33 cellular contexts compared by ENCODE assay signal in genomic region chr4:134753390-134753789, GRCh38.
DNase-seq lines count a peak whose midpoint lies in the region; ATAC-seq, FAIRE-seq and TF ChIP-seq lines count a peak whose summit lies in the region.
"Had no signal": no experiment of that assay in that cellular context is flagged by ENCODE, and none has a peak within 500 bp of the region (broad histone marks: within the 10 kb centered on the region; RNA-seq: fewer than 3 reads in every experiment).

No MANE protein-coding gene starts in this region.

- no peaks in the 10 kb centered on the region for H3K4me1 ChIP-seq in HepG2 (ENCODE audit: insufficient read depth, low read length)
- no peaks in the 10 kb centered on the region for H3K4me1 ChIP-seq in right lobe of liver
- H3K4me1 ChIP-seq in A549: no peaks in the 10 kb centered on the region
- H3K4me1 ChIP-seq in IMR-90 (ENCODE audit: control insufficient read depth, insufficient read depth, low read length): no peaks in the 10 kb centered on the region
- H3K4me1 ChIP-seq in K562 (replicated peaks in 1 of 2; ENCODE audit: control insufficient read depth in 2 of 2, insufficient read depth in 2 of 2, low read length in 2 of 2): no peaks in the 10 kb centered on the region
- H3K4me1 ChIP-seq: BLaER1; BLaER1 treated with 17β-estradiol and CSF1 and Interleukin-3, amounts not matched to agents 10 nM and 100 nM had no signal

- CTCF ChIA-PET in HepG2 (lab: Yijun Ruan, JAX; ENCODE audit: low intra/inter-chr PET ratio, low total read pairs) (no interaction called here), A549 (lab: Yijun Ruan, JAX) (no interaction called here), IMR-90 (lab: Yijun Ruan, JAX) (no interaction called here), K562 (lab: Yijun Ruan, JAX; ENCODE audit: low intra/inter-chr PET ratio) (no interaction called here)

- no peak overlapping the region for H2AK9ac ChIP-seq in IMR-90 (replicated peaks; ENCODE audit: low read depth, low read length, poor library complexity)

- no peaks in the 10 kb centered on the region for H4K20me1 ChIP-seq in HepG2 (ENCODE audit: insufficient read depth, low read length)
- no peaks in the 10 kb centered on the region for H4K20me1 ChIP-seq in IMR-90 (ENCODE audit: insufficient read depth, low read length)
- H4K20me1 ChIP-seq in K562 (replicated peaks; ENCODE audit: control insufficient read depth, insufficient read depth, low read length): no peaks in the 10 kb centered on the region
- H4K20me1 ChIP-seq: BLaER1; BLaER1 treated with 17β-estradiol and CSF1 and Interleukin-3, amounts not matched to agents 10 nM and 100 nM had no signal

- H2BK15ac ChIP-seq in IMR-90 (ENCODE audit: low read depth, low read length): no peak overlapping the region

- TF ChIP-seq RAD21 in HepG2 (CRISPR knock-in tag; IDR thresholded peaks at IDR 0.05) (no peak), A549 (conservative IDR thresholded peaks at IDR 0.05 in 1 of 2, IDR thresholded peaks at IDR 0.05 in 1 of 2) (no peak), IMR-90 (IDR thresholded peaks at IDR 0.05; ENCODE audit: low read length) (no peak), K562 (CRISPR knock-in tag; conservative IDR thresholded peaks at IDR 0.05 in 1 of 2, IDR thresholded peaks at IDR 0.05 in 1 of 2) (no peak)

- H3K9me1 ChIP-seq in IMR-90 (ENCODE audit: insufficient read depth, low read length): no peaks in the 10 kb centered on the region
- H3K9me1 ChIP-seq in K562 (ENCODE audit: control insufficient read depth, insufficient read depth, low read length): no peaks in the 10 kb centered on the region

- H3K23ac ChIP-seq in IMR-90 (ENCODE audit: low read depth, low read length): no peak overlapping the region

- H3K56ac ChIP-seq in IMR-90 (ENCODE audit: extremely low read depth, insufficient read depth, low read length): no peak overlapping the region

- in situ Hi-C loops in HepG2 (cut with HindIII; ENCODE audit: extremely low pct_ligation_motif_present, low pct_unique_long_range_greater_than_20kb): no loop called here
- in situ Hi-C loops in IMR-90 (cut with MboI; ENCODE audit: low sequenced_read_pairs): no loop called here
- in situ Hi-C loops in K562 (cut with MboI): no loop called here

- no peak overlapping the region for H2BK5ac ChIP-seq in IMR-90 (ENCODE audit: low read depth, low read length, poor library complexity, severe bottlenecking)

- H3K4me3 ChIP-seq in HepG2 (replicated peaks in 1 of 3; ENCODE audit: insufficient read depth in 1 of 3, low read depth in 2 of 3, low read length in 3 of 3): no peak overlapping the region
- H3K4me3 ChIP-seq in right lobe of liver: no peak overlapping the region
- no peak overlapping the region for H3K4me3 ChIP-seq in A549
- no peak overlapping the region for H3K4me3 ChIP-seq in IMR-90 (ENCODE audit: insufficient read depth, low read depth, low read length)
- no peak overlapping the region for H3K4me3 ChIP-seq in K562
- H3K4me3 ChIP-seq: BLaER1; BLaER1 treated with 17β-estradiol and CSF1 and Interleukin-3, amounts not matched to agents 10 nM and 100 nM had no signal

- no peak overlapping the region for H3K18ac ChIP-seq in IMR-90 (ENCODE audit: low read depth, low read length)

- dilution Hi-C loops in IMR-90 (cut with HindIII; ENCODE audit: low sequenced_read_pairs, unreplicated experiment): no loop called here

- H3K79me2 ChIP-seq in HepG2 (ENCODE audit: insufficient read depth, low read length): no peaks in the 10 kb centered on the region
- H3K79me2 ChIP-seq in K562 (ENCODE audit: control insufficient read depth, insufficient read depth, low read length): no peaks in the 10 kb centered on the region

- TF ChIP-seq POLR2A in HepG2 (IDR thresholded peaks at IDR 0.05; ENCODE audit: insufficient read depth in 1 of 2, low read depth in 2 of 2, low read length in 2 of 2) (no peak), right lobe of liver (IDR thresholded peaks at IDR 0.05) (no peak), A549 (IDR thresholded peaks at IDR 0.05; ENCODE audit: low read length) (no peak), IMR-90 (IDR thresholded peaks at IDR 0.05; ENCODE audit: low read depth, low read length) (no peak), K562 (conservative IDR thresholded peaks at IDR 0.05) (no peak)

- H2AFZ ChIP-seq in HepG2 (ENCODE audit: low read length) (no peak overlapping the region), IMR-90 (replicated peaks; ENCODE audit: low read length, poor library complexity) (no peak overlapping the region), K562 (ENCODE audit: low read depth, low read length) (no peak overlapping the region)

- TF ChIP-seq EP300 in HepG2 (IDR thresholded peaks at IDR 0.05; ENCODE audit: low read depth in 2 of 2, low read length in 2 of 2) (no peak), HepG2 (CRISPR knock-in tag; IDR thresholded peaks at IDR 0.05; ENCODE audit: borderline replicate concordance) (no peak), A549 (IDR thresholded peaks at IDR 0.05) (no peak), K562 (IDR thresholded peaks at IDR 0.05; ENCODE audit: low read length) (no peak)

- H3K4ac ChIP-seq in IMR-90 (ENCODE audit: low read depth, low read length): no peak overlapping the region

- ATAC-seq in HepG2 (no peak), right lobe of liver (no peak), A549 (no peak), IMR-90 (ENCODE audit: low read depth) (no peak), K562 (no peak)
- ATAC-seq: CD8-positive, alpha-beta T cell had no signal

- no peak overlapping the region for H3K9ac ChIP-seq in HepG2 (ENCODE audit: insufficient read depth, low read depth, low read length)
- H3K9ac ChIP-seq in IMR-90 (ENCODE audit: low read depth, low read length): no peak overlapping the region
- no peak overlapping the region for H3K9ac ChIP-seq in K562 (ENCODE audit: insufficient read depth in 1 of 2, low read depth in 2 of 2, low read length in 2 of 2)
- H3K9ac ChIP-seq: BLaER1; BLaER1 treated with 17β-estradiol and CSF1 and Interleukin-3, amounts not matched to agents 10 nM and 100 nM had no signal

- POLR2A ChIA-PET in HepG2 (lab: Yijun Ruan, JAX): no interaction called here
- POLR2A ChIA-PET in A549 (lab: Yijun Ruan, JAX): no interaction called here
- POLR2A ChIA-PET in IMR-90 (lab: Charles Lee; ENCODE audit: unreplicated experiment): no interaction called here
- POLR2A ChIA-PET in K562 (lab: Yijun Ruan, JAX): no interaction called here

- H3K36me3 ChIP-seq in HepG2 (replicated peaks in 1 of 2; ENCODE audit: control insufficient read depth in 1 of 2, insufficient read depth in 2 of 2, low read length in 2 of 2): no peaks in the 10 kb centered on the region
- no peaks in the 10 kb centered on the region for H3K36me3 ChIP-seq in right lobe of liver
- no peaks in the 10 kb centered on the region for H3K36me3 ChIP-seq in IMR-90 (ENCODE audit: control insufficient read depth, insufficient read depth, low read length)
- no peaks in the 10 kb centered on the region for H3K36me3 ChIP-seq in K562 (ENCODE audit: control insufficient read depth, insufficient read depth, low read length)
- H3K36me3 ChIP-seq: BE2C; BLaER1; BLaER1 treated with 17β-estradiol and CSF1 and Interleukin-3, amounts not matched to agents 10 nM and 100 nM had no signal

- no peaks in the 10 kb centered on the region for H3K9me3 ChIP-seq in HepG2 (ENCODE audit: low read length)
- H3K9me3 ChIP-seq in right lobe of liver: no peaks in the 10 kb centered on the region
- no peaks in the 10 kb centered on the region for H3K9me3 ChIP-seq in A549
- H3K9me3 ChIP-seq in IMR-90 (ENCODE audit: control insufficient read depth, insufficient read depth, low read length): no peaks in the 10 kb centered on the region
- no peaks in the 10 kb centered on the region for H3K9me3 ChIP-seq in K562 (replicated peaks; ENCODE audit: control insufficient read depth, insufficient read depth, low read depth, low read length)
- H3K9me3 ChIP-seq: BE2C; BLaER1; BLaER1 treated with 17β-estradiol and CSF1 and Interleukin-3, amounts not matched to agents 10 nM and 100 nM; Caco-2 had no signal

- H4K91ac ChIP-seq in IMR-90 (ENCODE audit: insufficient read depth, low read depth, low read length): no peak overlapping the region

- no peaks in the 10 kb centered on the region for H3K79me1 ChIP-seq in IMR-90 (ENCODE audit: low read depth in 1 of 2, low read length in 2 of 2)

- H3K27ac ChIP-seq in HepG2 (ENCODE audit: extremely low read length, insufficient read depth, low read length) (no peak overlapping the region), right lobe of liver (no peak overlapping the region), A549 (no peak overlapping the region), IMR-90 (ENCODE audit: insufficient read depth, low read length) (no peak overlapping the region), K562 (ENCODE audit: extremely low read depth, low read depth, low read length) (no peak overlapping the region)
- H3K27ac ChIP-seq: 22Rv1; BLaER1; BLaER1 treated with 17β-estradiol and CSF1 and Interleukin-3, amounts not matched to agents 10 nM and 100 nM; C4-2B had no signal

- TF ChIP-seq CTCF in HepG2 (CRISPR knock-in tag; IDR thresholded peaks at IDR 0.05): no peak
- TF ChIP-seq CTCF in right lobe of liver (IDR thresholded peaks at IDR 0.05): no peak
- no peak for TF ChIP-seq CTCF in A549 (IDR thresholded peaks at IDR 0.05)
- no peak for TF ChIP-seq CTCF in IMR-90 (conservative IDR thresholded peaks at IDR 0.05; ENCODE audit: low read depth, low read length)
- no peak for TF ChIP-seq CTCF in K562 (IDR thresholded peaks at IDR 0.05 in 2 of 3, conservative IDR thresholded peaks at IDR 0.05 in 1 of 3; ENCODE audit: insufficient read depth in 2 of 3, low read depth in 1 of 3, low read length in 3 of 3)

- H2AK5ac ChIP-seq in IMR-90 (ENCODE audit: low read depth, low read length): no peak overlapping the region

- FAIRE-seq in HepG2 (lab: Jason Lieb, UNC): no peak
- FAIRE-seq in A549 (lab: Jason Lieb, UNC): no peak
- FAIRE-seq in K562 (lab: Jason Lieb, UNC): no peak
- no peak for FAIRE-seq in urothelium cell line (lab: Jason Lieb, UNC)
- FAIRE-seq: D721Med had no signal

- H3K27me3 ChIP-seq in HepG2 (ENCODE audit: control insufficient read depth in 1 of 2, insufficient read depth in 2 of 2, low read length in 2 of 2): no peaks in the 10 kb centered on the region
- H3K27me3 ChIP-seq in right lobe of liver: no peaks in the 10 kb centered on the region
- no peaks in the 10 kb centered on the region for H3K27me3 ChIP-seq in IMR-90 (ENCODE audit: control insufficient read depth, insufficient read depth, low read length)
- no peaks in the 10 kb centered on the region for H3K27me3 ChIP-seq in K562 (ENCODE audit: control insufficient read depth in 2 of 2, insufficient read depth in 2 of 2, low read length in 2 of 2)
- H3K27me3 ChIP-seq: BE2C; BLaER1; BLaER1 treated with 17β-estradiol and CSF1 and Interleukin-3, amounts not matched to agents 10 nM and 100 nM had no signal

- no peak overlapping the region for H4K8ac ChIP-seq in IMR-90 (ENCODE audit: low read depth in 2 of 2, low read length in 2 of 2)

- H3K4me2 ChIP-seq in HepG2 (ENCODE audit: low read depth, low read length): no peak overlapping the region
- no peak overlapping the region for H3K4me2 ChIP-seq in A549
- no peak overlapping the region for H3K4me2 ChIP-seq in IMR-90 (ENCODE audit: low read depth, low read length)
- H3K4me2 ChIP-seq in K562 (ENCODE audit: insufficient read depth, low read length): no peak overlapping the region
- H3K4me2 ChIP-seq: BLaER1; BLaER1 treated with 17β-estradiol and CSF1 and Interleukin-3, amounts not matched to agents 10 nM and 100 nM had no signal

- no peak overlapping the region for H3K14ac ChIP-seq in IMR-90 (replicated peaks; ENCODE audit: low read depth, low read length)

- H2BK20ac ChIP-seq in IMR-90 (ENCODE audit: low read depth, low read length): no peak overlapping the region

- 0% methylated on average over 1 of the region's 1 CpG for WGBS in HepG2 (ENCODE audit: low lambda C conversion rate)
- 30% methylated on average over 1 of the region's 1 CpG for WGBS in right lobe of liver (ENCODE audit: insufficient coverage, low coverage, low lambda C conversion rate, missing lambda C conversion rate)
- WGBS in A549 (ENCODE audit: missing lambda C conversion rate): 0% methylated on average over 1 of the region's 1 CpG
- no CpG with 5 or more reads among the region's 1 CpG for WGBS in IMR-90 (ENCODE audit: extremely low coverage in 2 of 2, insufficient read length in 1 of 2), 2 experiments
- WGBS in K562 (ENCODE audit: insufficient coverage, low coverage, missing lambda C conversion rate): 0% methylated on average over 1 of the region's 1 CpG

- no peak for DNase-seq in HepG2 (ENCODE audit: low spot score)
- DNase-seq in right lobe of liver: no peak
- DNase-seq in A549 (ENCODE audit: low read depth in 1 of 2, low spot score in 1 of 2): no peak
- DNase-seq in IMR-90: no peak
- DNase-seq in K562 (ENCODE audit: extremely low read depth in 1 of 4, low spot score in 3 of 4): no peak
- no peak for DNase-seq in urothelium cell line (ENCODE audit: low spot score)
- no peak for DNase-seq in UCSD-AML1 (lab: John Stamatoyannopoulos, UW; ENCODE audit: unreplicated experiment)
- no peak for DNase-seq in AG08396 (ENCODE audit: low spot score)
- DNase-seq: 8988T; ACHN; AML-193; BE2C; C1 segment of cervical spinal cord; Caco-2; Calu3; CD4-positive, alpha-beta memory T cell; CD4-positive, alpha-beta T cell; CD4-positive, CD25-positive, alpha-beta regulatory T cell; CD8-positive, alpha-beta memory T cell; CD8-positive, alpha-beta T cell; COR-L47; DMS 273 treated with DMSO at 0.1 percent for 48 hours; DMS153; DMS53; DMS79; DMS79 treated with DMSO at 0.1 percent for 48 hours; DND-41; EL had no signal

- BruUV-seq in HepG2 (replicated peaks; lab: Mats Ljungman, UMichigan) (no TSS peak), IMR-90 (replicated peaks; lab: Mats Ljungman, UMichigan) (no TSS peak), K562 (replicated peaks; lab: Mats Ljungman, UMichigan) (no TSS peak)

- intact Hi-C loops in HepG2 (cut with micrococcal nuclease; ENCODE audit: unreplicated experiment): no loop called here
- intact Hi-C loops in right lobe of liver (cut with DNase I): no loop called here
- intact Hi-C loops in IMR-90 (cut with micrococcal nuclease): no loop called here
- intact Hi-C loops in K562 (cut with micrococcal nuclease): no loop called here

- no peak overlapping the region for H4K5ac ChIP-seq in IMR-90 (ENCODE audit: low read depth, low read length)

- no peak overlapping the region for H2BK120ac ChIP-seq in IMR-90 (ENCODE audit: low read depth, low read length)

Comparison
In these comparisons a context has a peak if more than half of its experiments do, and no peak if none do; other contexts are left out.
1. Of the 241 proteins assayed by ChIP-seq in both HepG2 and K562: peak only in HepG2: none; only in K562: MAFG; in both: MAFF and MAFK; in neither: 238.